In the genomic region with DNA sequence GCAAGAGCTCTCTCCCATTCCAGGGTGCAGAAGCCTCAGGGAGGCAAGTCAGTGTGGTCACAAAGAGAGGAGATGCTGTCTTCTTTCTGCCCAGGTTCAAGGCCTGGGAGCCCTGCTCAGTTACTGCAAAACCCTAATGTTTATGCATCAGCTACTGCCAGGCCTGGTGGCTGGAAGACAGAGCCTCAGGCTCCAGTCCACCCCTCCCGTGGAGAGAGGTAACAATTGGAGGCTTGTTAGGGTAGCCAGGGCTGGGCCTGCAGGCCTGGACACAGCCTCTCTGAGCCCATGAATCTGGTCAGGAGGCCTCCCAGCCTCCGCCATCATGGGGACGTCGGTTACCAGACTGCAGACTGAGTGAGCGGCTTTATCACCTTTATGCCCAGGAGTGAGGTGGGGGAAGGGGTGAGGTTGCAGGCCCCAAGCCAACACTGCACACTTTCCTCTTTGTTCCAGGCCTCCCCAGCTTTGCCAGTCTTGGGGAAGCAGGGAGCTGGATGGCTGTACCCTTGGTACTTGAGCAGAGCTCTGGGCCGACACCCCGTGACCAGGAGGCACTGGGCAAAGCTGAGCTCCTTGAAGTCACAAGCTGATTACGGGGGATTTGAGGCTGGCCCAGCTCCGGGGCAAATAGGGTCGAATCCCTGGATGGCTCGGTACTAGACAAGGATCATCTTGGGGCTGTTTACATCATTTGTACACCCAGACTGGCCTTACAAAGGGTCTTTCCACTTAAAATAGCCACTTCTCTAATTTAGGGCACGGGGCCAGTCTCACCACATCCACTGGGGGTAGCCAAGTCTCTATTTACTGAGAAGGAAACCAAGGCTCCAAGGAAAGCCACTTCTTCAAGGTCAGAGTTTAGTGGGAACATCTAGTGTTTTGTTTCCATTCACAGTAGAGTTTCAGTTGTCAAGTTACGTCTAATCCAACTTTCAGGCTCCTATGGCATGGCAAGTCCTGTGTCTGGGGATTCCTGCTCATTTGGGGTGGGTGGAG, we compare ENCODE assay signal across 10 cellular contexts. TPM values are rescaled to one million over a fixed set of nuclear protein-coding genes. Genes with fewer than 3 reads are reported as not detected.
DNase-seq lines count a peak whose midpoint lies in the region; ATAC-seq, FAIRE-seq and TF ChIP-seq lines count a peak whose summit lies in the region.
"Had no signal": no experiment of that assay in that cellular context is flagged by ENCODE, and none has a peak within 500 bp of the region (broad histone marks: within the 10 kb centered on the region; RNA-seq: fewer than 3 reads in every experiment).

No MANE protein-coding gene starts in this region.

- FAIRE-seq in A549 (lab: Jason Lieb, UNC) = no peak
- FAIRE-seq: TTC549 had no signal

- 100% methylated on average over 4 of the region's 13 CpGs for WGBS in A549 (ENCODE audit: missing lambda C conversion rate)

- H3K27ac Mint-ChIP-seq in HFFc6 = peak overlapping the region; percentile 75
- peak overlapping the region; percentile 85 for H3K27ac Mint-ChIP-seq in activated naive CD8-positive, alpha-beta T cell treated with anti-CD3 and anti-CD28 coated beads, Interleukin-2, amount 10 ng/mL, durations not matched to agents 7 days and 5 days

- no peak for TF ChIP-seq CTCF in A549 (IDR thresholded peaks at IDR 0.05)
- TF ChIP-seq CTCF in HFFc6 (IDR thresholded peaks at IDR 0.05) = no peak

- no peaks in the 10 kb centered on the region for H3K9me3 Mint-ChIP-seq in HFFc6
- no peaks in the 10 kb centered on the region for H3K9me3 Mint-ChIP-seq in activated naive CD8-positive, alpha-beta T cell treated with anti-CD3 and anti-CD28 coated beads, Interleukin-2, amount 10 ng/mL, durations not matched to agents 7 days and 5 days

- H3K4me2 ChIP-seq in A549 = peak overlapping the region; percentile 93

- no peak for TF ChIP-seq POLR2A in A549 (IDR thresholded peaks at IDR 0.05; ENCODE audit: low read length)

- no peak for ATAC-seq in A549
- ATAC-seq in activated naive CD8-positive, alpha-beta T cell treated with anti-CD3 and anti-CD28 coated beads, Interleukin-2, amount 10 ng/mL, durations not matched to agents 7 days and 5 days (ENCODE audit: low read depth) = no peak

- H3K4me3 ChIP-seq in A549 = no peak overlapping the region

- TF ChIP-seq RAD21 in A549 (conservative IDR thresholded peaks at IDR 0.05 in 1 of 2, IDR thresholded peaks at IDR 0.05 in 1 of 2) = no peak

- peak overlapping the region; percentile 48 to 75; a peak in 4 of 6 replicates for H3K27ac ChIP-seq in A549
- H3K27ac ChIP-seq: neutrophil had no signal

- no peaks in the 10 kb centered on the region for H3K9me3 ChIP-seq in A549
- H3K9me3 ChIP-seq: neutrophil had no signal

- H3K4me1 Mint-ChIP-seq in HFFc6 (ENCODE audit: low read depth) = peaks cover 80% of the 10 kb centered on the region
- peaks cover 65% of the 10 kb centered on the region for H3K4me1 Mint-ChIP-seq in activated naive CD8-positive, alpha-beta T cell treated with anti-CD3 and anti-CD28 coated beads, Interleukin-2, amount 10 ng/mL, durations not matched to agents 7 days and 5 days

- CTCF ChIA-PET in A549 (lab: Yijun Ruan, JAX) = interaction anchor here (1.3 to 3.7 kb wide), 5 partner anchors 9 to 121 kb away, joined by 3 to 18 read pairs (median 5); no protein-coding TSS in a partner anchor

- in situ Hi-C loops in KBM-7 (cut with MboI; ENCODE audit: low pct_unique_long_range_greater_than_20kb, low sequenced_read_pairs) = no loop called here

- no peak overlapping the region for H3K4me3 Mint-ChIP-seq in HFFc6
- H3K4me3 Mint-ChIP-seq in activated naive CD8-positive, alpha-beta T cell treated with anti-CD3 and anti-CD28 coated beads, Interleukin-2, amount 10 ng/mL, durations not matched to agents 7 days and 5 days = peak overlapping the region; percentile 78

- DNase-seq in A549 (ENCODE audit: low read depth in 1 of 2, low spot score in 1 of 2) (peak in 1 of 2 experiments; percentile 2), HFFc6 (no peak), medulla oblongata (ENCODE audit: extremely low spot score) (peak; percentile 87), SW 1271 (lab: John Stamatoyannopoulos, UW) (no peak), NCI-H345 (lab: John Stamatoyannopoulos, UW) (no peak), NCI-H1694 treated with DMSO at 0.1 percent for 48 hours (lab: John Stamatoyannopoulos, UW) (no peak), KBM-7 (no peak)
- DNase-seq in activated naive CD8-positive, alpha-beta T cell treated with anti-CD3 and anti-CD28 coated beads, Interleukin-2, amount 10 ng/mL, durations not matched to agents 7 days and 5 days = no peak

- POLR2A ChIA-PET in A549 (lab: Yijun Ruan, JAX) = interaction anchor here (0.9 to 1.5 kb wide), 3 partner anchors 11 to 31 kb away, joined by 3 to 4 read pairs (median 3); no protein-coding TSS in a partner anchor
- POLR2A ChIA-PET in activated naive CD8-positive, alpha-beta T cell treated with anti-CD3 and anti-CD28 coated beads, Interleukin-2, amount 10 ng/mL, durations not matched to agents 7 days and 5 days (lab: Charles Lee) = interaction anchor here (1.8 to 4.6 kb wide), 6 partner anchors 10 to 119 kb away, joined by 5 to 33 read pairs (median 17); no protein-coding TSS in a partner anchor

- H3K36me3 Mint-ChIP-seq in HFFc6 (ENCODE audit: low read depth) = peaks cover 42% of the 10 kb centered on the region
- H3K36me3 Mint-ChIP-seq in activated naive CD8-positive, alpha-beta T cell treated with anti-CD3 and anti-CD28 coated beads, Interleukin-2, amount 10 ng/mL, durations not matched to agents 7 days and 5 days = peaks cover 43% of the 10 kb centered on the region

- H3K27me3 Mint-ChIP-seq in HFFc6 (ENCODE audit: insufficient read depth) = no peaks in the 10 kb centered on the region; the same call in 1 of the 2 replicates
- no peaks in the 10 kb centered on the region for H3K27me3 Mint-ChIP-seq in activated naive CD8-positive, alpha-beta T cell treated with anti-CD3 and anti-CD28 coated beads, Interleukin-2, amount 10 ng/mL, durations not matched to agents 7 days and 5 days

- no peak for TF ChIP-seq EP300 in A549 (IDR thresholded peaks at IDR 0.05)

- H3K4me1 ChIP-seq in A549 = peaks cover 75% of the 10 kb centered on the region

TF ChIP-seq in A549, 52 proteins besides CTCF, POLR2A, EP300 and RAD21:
- TF ChIP-seq RCOR1 (IDR thresholded peaks at IDR 0.05; ENCODE audit: low read depth, low read length) = no peak
- TF ChIP-seq HOXB5 (CRISPR knock-in tag; IDR thresholded peaks at IDR 0.05) = no peak
- no peak for TF ChIP-seq GATA3 (IDR thresholded peaks at IDR 0.05; ENCODE audit: borderline replicate concordance)
- no peak for TF ChIP-seq FOSL2 (IDR thresholded peaks at IDR 0.05)
- no peak for TF ChIP-seq FOSL2 (CRISPR knock-in tag; IDR thresholded peaks at IDR 0.05)
- TF ChIP-seq RNF2 (IDR thresholded peaks at IDR 0.05; ENCODE audit: borderline replicate concordance, low read depth) = no peak
- no peak for TF ChIP-seq NR3C1 (IDR thresholded peaks at IDR 0.05)
- TF ChIP-seq RARB (CRISPR knock-in tag; IDR thresholded peaks at IDR 0.05) = no peak
- TF ChIP-seq TP53 (CRISPR knock-in tag; IDR thresholded peaks at IDR 0.05) = no peak
- TF ChIP-seq FOXS1 (CRISPR knock-in tag; IDR thresholded peaks at IDR 0.05) = no peak
- no peak for TF ChIP-seq CHD4 (IDR thresholded peaks at IDR 0.05; ENCODE audit: borderline replicate concordance)
- no peak for TF ChIP-seq HDAC2 (IDR thresholded peaks at IDR 0.05)
- TF ChIP-seq CBX8 (IDR thresholded peaks at IDR 0.05) = no peak
- no peak for TF ChIP-seq MAZ (IDR thresholded peaks at IDR 0.05; ENCODE audit: borderline replicate concordance, low read depth, low read length)
- TF ChIP-seq, protein P1, sequence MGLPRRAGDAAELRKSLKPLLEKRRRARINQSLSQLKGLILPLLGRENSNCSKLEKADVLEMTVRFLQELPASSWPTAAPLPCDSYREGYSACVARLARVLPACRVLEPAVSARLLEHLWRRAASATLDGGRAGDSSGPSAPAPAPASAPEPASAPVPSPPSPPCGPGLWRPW (IDR thresholded peaks at IDR 0.05) = no peak
- TF ChIP-seq, protein P2, sequence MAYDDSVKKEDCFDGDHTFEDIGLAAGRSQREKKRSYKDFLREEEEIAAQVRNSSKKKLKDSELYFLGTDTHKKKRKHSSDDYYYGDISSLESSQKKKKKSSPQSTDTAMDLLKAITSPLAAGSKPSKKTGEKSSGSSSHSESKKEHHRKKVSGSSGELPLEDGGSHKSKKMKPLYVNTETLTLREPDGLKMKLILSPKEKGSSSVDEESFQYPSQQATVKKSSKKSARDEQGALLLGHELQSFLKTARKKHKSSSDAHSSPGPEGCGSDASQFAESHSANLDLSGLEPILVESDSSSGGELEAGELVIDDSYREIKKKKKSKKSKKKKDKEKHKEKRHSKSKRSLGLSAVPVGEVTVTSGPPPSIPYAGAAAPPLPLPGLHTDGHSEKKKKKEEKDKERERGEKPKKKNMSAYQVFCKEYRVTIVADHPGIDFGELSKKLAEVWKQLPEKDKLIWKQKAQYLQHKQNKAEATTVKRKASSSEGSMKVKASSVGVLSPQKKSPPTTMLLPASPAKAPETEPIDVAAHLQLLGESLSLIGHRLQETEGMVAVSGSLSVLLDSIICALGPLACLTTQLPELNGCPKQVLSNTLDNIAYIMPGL (CRISPR knock-in tag; IDR thresholded peaks at IDR 0.05; ENCODE audit: borderline replicate concordance) = no peak
TF ChIP-seq in A549: peak in this region for 0.

RNA-seq across cellular contexts. Expression of a gene that starts 5.2 kb away (rescaled TPM):
- polyA plus RNA-seq in A549 (2011; rRNA removed) (106 and 107 TPM in 2 replicates), A549 (2017; fragmentation: RNase III; extraction: RNeasy Plus Mini Kit Qiagen cat#74134 plus additional on column Dnase treatment) (103 to 137 TPM (median 124 TPM) in 3 replicates)
- 118 and 141 TPM in 2 replicates for polyA plus RNA-seq in A549 (2012; cell fraction: cytosol; rRNA removed)
- 397 and 557 TPM in 2 replicates for polyA plus RNA-seq in A549 (2012; cell fraction: nucleus; rRNA removed)
- polyA minus RNA-seq in A549 (2011; rRNA and poly(A)+ RNA removed) = 122 and 160 TPM in 2 replicates
- total RNA-seq in HFFc6 (2021; fragmentation: NEBNext Ultra II Directional; extraction: Animal tissue kit (Norgen Biotek cat#: 25700)) = 100 to 1,000 TPM in 4 of 6 experiments, 10 to 100 TPM in 2; 89.7 to 174 (median 105) TPM
- total RNA-seq in activated naive CD8-positive, alpha-beta T cell treated with anti-CD3 and anti-CD28 coated beads, Interleukin-2, amount 10 ng/mL, durations not matched to agents 7 days and 5 days = 10 to 100 TPM; 80.8 to 82.3 TPM
